8 cellular contexts compared by ENCODE assay signal in genomic region chr21:42145569-42146250, GRCh38.
DNase-seq lines count a peak whose midpoint lies in the region; ATAC-seq and TF ChIP-seq lines count a peak whose summit lies in the region.

No MANE protein-coding gene starts in this region.

- H3K27me3 ChIP-seq in neural progenitor cell: no peaks in the 10 kb centered on the region

- H3K4me2 ChIP-seq in neural progenitor cell: peak overlapping the region; percentile 33

- peak; percentile 89 for TF ChIP-seq CTCF in RWPE1 (conservative IDR thresholded peaks at IDR 0.05; ENCODE audit: low read depth)
- peak; percentile 92 for TF ChIP-seq CTCF in neural progenitor cell (IDR thresholded peaks at IDR 0.05)

- H3K27ac ChIP-seq in RWPE1 (no peak overlapping the region), neural progenitor cell (no peak overlapping the region), substantia nigra (ENCODE audit: low read depth, low read length, poor library complexity, severe bottlenecking) (peak overlapping the region; percentile 71)

- POLR2A ChIA-PET in RWPE1 (lab: Yijun Ruan, JAX; ENCODE audit: low non-redundant PET): no interaction called here

- no peaks in the 10 kb centered on the region for H4K20me1 ChIP-seq in neural progenitor cell (ENCODE audit: low read depth)

- H3K4me1 ChIP-seq in neural progenitor cell: peaks cover 4% of the 10 kb centered on the region

- H3K36me3 ChIP-seq in neural progenitor cell: no peaks in the 10 kb centered on the region

- no peaks in the 10 kb centered on the region for H3K27me3 Mint-ChIP-seq in activated T-helper 17 cell treated with anti-CD3 and anti-CD28 coated beads, Interleukin-2, amount 50 U/mL, for 72 hours
- peaks cover 15% of the 10 kb centered on the region for H3K27me3 Mint-ChIP-seq in neural progenitor cell (ENCODE audit: insufficient read depth, low read depth)

- CTCF ChIA-PET in RWPE1 (lab: Yijun Ruan, JAX): interaction anchor here (0.5 to 1.8 kb wide), 25 partner anchors 10 to 543 kb away, joined by 3 to 11 read pairs (median 4); partner anchors contain the start of gene ABCG1

- no peak overlapping the region for H3K4me3 Mint-ChIP-seq in activated T-helper 17 cell treated with anti-CD3 and anti-CD28 coated beads, Interleukin-2, amount 50 U/mL, for 72 hours
- no peak overlapping the region for H3K4me3 Mint-ChIP-seq in neural progenitor cell

- peak; percentile 75 for ATAC-seq in activated T-helper 17 cell treated with anti-CD3 and anti-CD28 coated beads, Interleukin-2, amount 50 U/mL, for 72 hours (replicated peaks)
- no peak for ATAC-seq in HG03139 (IDR thresholded peaks at IDR 0.05; ENCODE audit: unreplicated experiment)

- H3K9me3 Mint-ChIP-seq in activated T-helper 17 cell treated with anti-CD3 and anti-CD28 coated beads, Interleukin-2, amount 50 U/mL, for 72 hours: no peaks in the 10 kb centered on the region
- no peaks in the 10 kb centered on the region for H3K9me3 Mint-ChIP-seq in neural progenitor cell

- H3K4me1 Mint-ChIP-seq in activated T-helper 17 cell treated with anti-CD3 and anti-CD28 coated beads, Interleukin-2, amount 50 U/mL, for 72 hours: peaks cover 12% of the 10 kb centered on the region
- peaks cover 23% of the 10 kb centered on the region for H3K4me1 Mint-ChIP-seq in neural progenitor cell

- peak overlapping the region; percentile 77 for H2AFZ ChIP-seq in neural progenitor cell (replicated peaks)

- no peaks in the 10 kb centered on the region for H3K36me3 Mint-ChIP-seq in activated T-helper 17 cell treated with anti-CD3 and anti-CD28 coated beads, Interleukin-2, amount 50 U/mL, for 72 hours (ENCODE audit: low read depth)
- no peaks in the 10 kb centered on the region for H3K36me3 Mint-ChIP-seq in neural progenitor cell

- H3K4me3 ChIP-seq in neural progenitor cell: no peak overlapping the region

- H3K9ac ChIP-seq in neural progenitor cell: no peak overlapping the region

- H3K79me2 ChIP-seq in neural progenitor cell (ENCODE audit: low read depth): no peaks in the 10 kb centered on the region

- H3K9me3 ChIP-seq in neural progenitor cell (ENCODE audit: low read depth): no peaks in the 10 kb centered on the region

- no peaks in the 10 kb centered on the region for H3F3A ChIP-seq in neural progenitor cell (ENCODE audit: low read depth)

- peak overlapping the region; percentile 63 for H3K27ac Mint-ChIP-seq in activated T-helper 17 cell treated with anti-CD3 and anti-CD28 coated beads, Interleukin-2, amount 50 U/mL, for 72 hours
- no peak overlapping the region for H3K27ac Mint-ChIP-seq in neural progenitor cell

- DNase-seq in DMS114 treated with DMSO at 0.1 percent for 48 hours (lab: John Stamatoyannopoulos, UW; ENCODE audit: unreplicated experiment) (peak; percentile 33), Kasumi-1 (lab: John Stamatoyannopoulos, UW) (peak; percentile 74 to 79), RWPE1 (ENCODE audit: low spot score) (peak; percentile 86), fibroblast of the conjunctiva (ENCODE audit: low read depth) (peak; percentile 46), neural progenitor cell (ENCODE audit: low spot score) (peak; percentile 79), substantia nigra (lab: John Stamatoyannopoulos, UW) (peak in 41 of 49 donors; percentile 14 to 74 (median 44))

Comparison
In these comparisons a context has a peak if more than half of its experiments do, and no peak if none do; other contexts are left out.
1. DNase-seq: peak in every context shown above with its lines; median percentile 86 in RWPE1; 79 in neural progenitor cell; 76 in Kasumi-1; 46 in fibroblast of the conjunctiva; 44 in substantia nigra; 33 in DMS114 treated with DMSO at 0.1 percent for 48 hours.